ENCODE assay signal across 3 cellular contexts in the genomic region with DNA sequence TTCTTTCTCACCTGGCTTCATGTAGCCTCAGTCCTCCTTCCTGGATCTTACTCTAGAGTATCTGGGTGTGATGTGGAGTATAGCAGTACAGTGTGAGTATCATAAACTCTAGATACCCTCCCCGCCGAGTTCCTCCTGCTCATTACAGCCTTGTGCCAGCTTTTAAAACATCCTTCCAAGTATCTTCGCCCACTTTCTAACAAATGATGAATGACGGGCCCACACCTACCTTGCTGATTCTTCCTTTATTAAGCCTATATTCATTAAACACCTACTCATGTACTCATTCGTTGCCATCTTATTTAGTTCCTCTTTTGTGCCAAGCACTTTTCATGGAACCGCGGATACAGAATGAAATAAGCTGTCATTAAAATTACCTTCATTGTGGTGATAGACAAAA.
"Had no signal": no experiment of that assay in that cellular context is flagged by ENCODE, and none has a peak within 500 bp of the region (broad histone marks: within the 10 kb centered on the region; RNA-seq: fewer than 3 reads in every experiment).

No MANE protein-coding gene starts in this region.

- DNase-seq: GDM1, GF-D8 had no signal

- H3K4me3 ChIP-seq: GM12878 had no signal
